9 cellular contexts compared by ENCODE assay signal in genomic region chr5:91101777-91102379, GRCh38.
DNase-seq lines count a peak whose midpoint lies in the region; ATAC-seq lines count a peak whose summit lies in the region.
"Had no signal": no experiment of that assay in that cellular context is flagged by ENCODE, and none has a peak within 500 bp of the region (broad histone marks: within the 10 kb centered on the region; RNA-seq: fewer than 3 reads in every experiment).

No MANE protein-coding gene starts in this region.

- no peaks in the 10 kb centered on the region for H3K36me3 Mint-ChIP-seq in activated CD4-positive, alpha-beta memory T cell treated with anti-CD3 and anti-CD28 coated beads, Interleukin-2, amount 10 ng/mL, durations not matched to agents 7 days and 5 days (ENCODE audit: low read depth)

- DNase-seq in Caki2 (ENCODE audit: low read depth): peak; percentile 70
- peak; percentile 52 for DNase-seq in NCI-H526 treated with DMSO at 0.1 percent for 48 hours (lab: John Stamatoyannopoulos, UW)
- DNase-seq in activated CD4-positive, alpha-beta memory T cell treated with anti-CD3 and anti-CD28 coated beads, Interleukin-2, amount 10 ng/mL, durations not matched to agents 7 days and 5 days: peak; percentile 58
- peak; percentile 63 for DNase-seq in epidermal melanocyte (ENCODE audit: insufficient read length, low spot score)
- peak; percentile 39 for DNase-seq in middle frontal gyrus (ENCODE audit: extremely low spot score, low spot score)
- DNase-seq in stimulated activated naive CD4-positive, alpha-beta T cell (lab: John Stamatoyannopoulos, UW): peak in 5 of 6 experiments; percentile 0 to 35 (median 18)

- in situ Hi-C loops in Caki2 (cut with HindIII; ENCODE audit: low pct_unique_long_range_greater_than_20kb, low sequenced_read_pairs): no loop called here

- CTCF ChIA-PET in activated CD4-positive, alpha-beta memory T cell treated with anti-CD3 and anti-CD28 coated beads, Interleukin-2, amount 10 ng/mL, durations not matched to agents 7 days and 5 days (lab: Charles Lee): interaction anchor here (1.0 to 3.7 kb wide), 4 partner anchors 9 to 318 kb away, joined by 3 to 29 read pairs (median 6); no protein-coding TSS in a partner anchor

- no peak overlapping the region for H3K4me3 Mint-ChIP-seq in activated CD4-positive, alpha-beta memory T cell treated with anti-CD3 and anti-CD28 coated beads, Interleukin-2, amount 10 ng/mL, durations not matched to agents 7 days and 5 days
- H3K4me3 Mint-ChIP-seq: activated naive CD8-positive, alpha-beta T cell had no signal

- H3K27me3 Mint-ChIP-seq in activated CD4-positive, alpha-beta memory T cell treated with anti-CD3 and anti-CD28 coated beads, Interleukin-2, amount 10 ng/mL, durations not matched to agents 7 days and 5 days: peaks cover 19% of the 10 kb centered on the region

- ATAC-seq in GM19395 (IDR thresholded peaks at IDR 0.05; ENCODE audit: unreplicated experiment) (peak; percentile 99), HG03432 (IDR thresholded peaks at IDR 0.05; ENCODE audit: unreplicated experiment) (peak; percentile 99)

- H3K4me1 Mint-ChIP-seq in activated CD4-positive, alpha-beta memory T cell treated with anti-CD3 and anti-CD28 coated beads, Interleukin-2, amount 10 ng/mL, durations not matched to agents 7 days and 5 days: no peaks in the 10 kb centered on the region

- POLR2A ChIA-PET in activated CD4-positive, alpha-beta memory T cell treated with anti-CD3 and anti-CD28 coated beads, Interleukin-2, amount 10 ng/mL, durations not matched to agents 7 days and 5 days (lab: Charles Lee): interaction anchor here (1.0 kb wide), 1 partner anchor 283 kb away, joined by 5 read pairs; no protein-coding TSS in a partner anchor

- peaks cover 3% of the 10 kb centered on the region for H3K9me3 Mint-ChIP-seq in activated CD4-positive, alpha-beta memory T cell treated with anti-CD3 and anti-CD28 coated beads, Interleukin-2, amount 10 ng/mL, durations not matched to agents 7 days and 5 days

- no peak overlapping the region for H3K27ac Mint-ChIP-seq in activated CD4-positive, alpha-beta memory T cell treated with anti-CD3 and anti-CD28 coated beads, Interleukin-2, amount 10 ng/mL, durations not matched to agents 7 days and 5 days
- H3K27ac Mint-ChIP-seq: activated naive CD8-positive, alpha-beta T cell had no signal

Comparison
In these comparisons a context has a peak if more than half of its experiments do, and no peak if none do; other contexts are left out.
1. Peak in every context shown above with its lines: DNase-seq and ATAC-seq.
2. DNase-seq: peak in every context shown above with its lines; median percentile 70 in Caki2; 63 in epidermal melanocyte; 58 in activated CD4-positive, alpha-beta memory T cell treated with anti-CD3 and anti-CD28 coated beads, Interleukin-2, amount 10 ng/mL, durations not matched to agents 7 days and 5 days; 52 in NCI-H526 treated with DMSO at 0.1 percent for 48 hours; 39 in middle frontal gyrus; 18 in stimulated activated naive CD4-positive, alpha-beta T cell.